ENCODE assay signal across 25 cellular contexts in genomic region chr13:52949044-52949443, GRCh38.
A peak's percentile ranks its signal among the peaks of the same experiment; 100 is the strongest.
DNase-seq lines count a peak whose midpoint lies in the region; TF ChIP-seq lines count a peak whose summit lies in the region.
"Had no signal": no experiment of that assay in that cellular context is flagged by ENCODE, and none has a peak within 500 bp of the region (broad histone marks: within the 10 kb centered on the region; RNA-seq: fewer than 3 reads in every experiment).

No MANE protein-coding gene starts in this region.

- no peaks in the 10 kb centered on the region for H3K23me2 ChIP-seq in H9 (ENCODE audit: insufficient read length, low read depth, low read length, poor library complexity, severe bottlenecking)

- H3K36me3 ChIP-seq in Karpas-422 (ENCODE audit: insufficient read depth, low read length): no peaks in the 10 kb centered on the region
- H3K36me3 ChIP-seq: HAP-1, SJCRH30 had no signal

- no peak overlapping the region for H3K4ac ChIP-seq in H9 (ENCODE audit: low read depth, low read length)

- no peak overlapping the region for H3T11ph ChIP-seq in H9 (ENCODE audit: low read length)

- H3K9me3 ChIP-seq in H9 (ENCODE audit: control insufficient read depth, low read depth, low read length) (no peaks in the 10 kb centered on the region), Karpas-422 (ENCODE audit: low read length) (no peaks in the 10 kb centered on the region)
- H3K9me3 ChIP-seq: A549, HAP-1, SJCRH30 had no signal

- H2BK120ac ChIP-seq in H9 (ENCODE audit: low read depth, low read length, poor library complexity, severe bottlenecking): no peak overlapping the region

- H3K56ac ChIP-seq in H9 (ENCODE audit: insufficient read length, low read depth, low read length): no peak overlapping the region

- H3K27me3 ChIP-seq in H9 (ENCODE audit: insufficient read depth, low read length): no peaks in the 10 kb centered on the region; the same call in 1 of the 2 replicates
- no peaks in the 10 kb centered on the region for H3K27me3 ChIP-seq in Karpas-422 (ENCODE audit: low read length)
- H3K27me3 ChIP-seq: SJCRH30 had no signal

- H3K27me3 Mint-ChIP-seq in H9 (ENCODE audit: low read depth) (peaks cover 15% of the 10 kb centered on the region), nephron progenitor cell (ENCODE audit: low read depth, poor library complexity) (peaks cover 5% of the 10 kb centered on the region)
- H3K27me3 Mint-ChIP-seq: CD4-positive, alpha-beta memory T cell; IgD-negative memory B cell had no signal

- no peak overlapping the region for H2AFZ ChIP-seq in H9 (ENCODE audit: low read length)
- no peak overlapping the region for H2AFZ ChIP-seq in Karpas-422 (ENCODE audit: low read length)
- H2AFZ ChIP-seq: GM23248, PC-9 had no signal

- 0 out of 3 replicates have a peak, but pooled peaks have one; percentile 15 for TF ChIP-seq CTCF in H9 (conservative IDR thresholded peaks at IDR 0.05)
- TF ChIP-seq CTCF in nephron progenitor cell (IDR thresholded peaks at IDR 0.05): no peak
- no peak for TF ChIP-seq CTCF in GM13977 (IDR thresholded peaks at IDR 0.05; ENCODE audit: extremely low read depth, insufficient read depth, missing control alignments)

- no peak overlapping the region for H2BK15ac ChIP-seq in H9 (ENCODE audit: low read depth, low read length)

- in situ Hi-C loops in GM13977 (cut with MboI; ENCODE audit: low pct_unique_long_range_greater_than_20kb, low sequenced_read_pairs, unreplicated experiment): no loop called here

- no peak overlapping the region for H3K27ac Mint-ChIP-seq in H9
- H3K27ac Mint-ChIP-seq in nephron progenitor cell: peak overlapping the region; percentile 34
- H3K27ac Mint-ChIP-seq: HFFc6, IgD-negative memory B cell had no signal

- H3K9me3 Mint-ChIP-seq in H9 (peaks cover 3% of the 10 kb centered on the region in 2 experiments; a peak in 2 of 5 replicates), nephron progenitor cell (peaks cover 12% of the 10 kb centered on the region)
- H3K9me3 Mint-ChIP-seq: IgD-negative memory B cell had no signal

- H3K4me3 ChIP-seq in Karpas-422 (ENCODE audit: low read length): no peak overlapping the region
- H3K4me3 ChIP-seq: A549, GM23248, HAP-1, PC-9, SJCRH30 had no signal

- no peaks in the 10 kb centered on the region for H3K79me1 ChIP-seq in H9 (ENCODE audit: insufficient read depth, low read depth, low read length, poor library complexity, severe bottlenecking)

- H3K4me2 ChIP-seq in H9 (ENCODE audit: insufficient read depth, insufficient read length, low read length) (no peak overlapping the region), Karpas-422 (ENCODE audit: low read depth, low read length, poor library complexity, severe bottlenecking) (no peak overlapping the region)
- H3K4me2 ChIP-seq: A549, KMS-11, PC-9 had no signal

- no peak overlapping the region for H3K27ac ChIP-seq in H9 (ENCODE audit: insufficient read length, low read depth, low read length)
- H3K27ac ChIP-seq in Karpas-422 (ENCODE audit: low read length): no peak overlapping the region
- H3K27ac ChIP-seq in cingulate gyrus (ENCODE audit: low read depth, low read length): peak overlapping the region; percentile 52
- H3K27ac ChIP-seq: A549, GM23248, KMS-11, PC-9, SJCRH30 had no signal

- no peak overlapping the region for H3K18ac ChIP-seq in H9 (ENCODE audit: insufficient read length, low read depth, low read length)

- H3K4me1 ChIP-seq in H9 (ENCODE audit: insufficient read depth, low read length): peaks cover 9% of the 10 kb centered on the region; the same call in 1 of the 2 replicates
- no peaks in the 10 kb centered on the region for H3K4me1 ChIP-seq in Karpas-422 (ENCODE audit: low read length)
- H3K4me1 ChIP-seq: A549, HAP-1, SJCRH30 had no signal

- H3K36me3 Mint-ChIP-seq in H9 (ENCODE audit: insufficient read depth in 1 of 3, low read depth in 3 of 3) (no peaks in the 10 kb centered on the region; a peak in 2 of 7 replicates), nephron progenitor cell (ENCODE audit: low read depth) (no peaks in the 10 kb centered on the region)
- H3K36me3 Mint-ChIP-seq: CD4-positive, alpha-beta memory T cell; IgD-negative memory B cell had no signal

- no peak overlapping the region for H4K5ac ChIP-seq in H9 (ENCODE audit: insufficient read length, low read depth, low read length)

- H3K79me2 ChIP-seq in H9 (ENCODE audit: insufficient read depth, low read length): no peaks in the 10 kb centered on the region
- H3K79me2 ChIP-seq in Karpas-422 (ENCODE audit: low read length): no peaks in the 10 kb centered on the region

- no peak overlapping the region for H3K23ac ChIP-seq in H9 (ENCODE audit: insufficient read length, low read depth, low read length)

- H4K20me1 ChIP-seq in H9 (ENCODE audit: control insufficient read depth, insufficient read depth, insufficient read length) (no peaks in the 10 kb centered on the region), Karpas-422 (ENCODE audit: insufficient read depth, low read depth, low read length) (no peaks in the 10 kb centered on the region)

- H2BK20ac ChIP-seq in H9 (ENCODE audit: low read depth, low read length, poor library complexity, severe bottlenecking): no peak overlapping the region

- H4K91ac ChIP-seq in H9 (ENCODE audit: insufficient read length, low read depth, low read length): no peak overlapping the region

- H2BK12ac ChIP-seq in H9 (ENCODE audit: insufficient read length, low read depth, low read length): no peak overlapping the region

- H2BK5ac ChIP-seq in H9 (ENCODE audit: insufficient read length, low read length): no peak overlapping the region

- H3K9ac ChIP-seq in H9 (ENCODE audit: extremely low read depth, insufficient read length, low read length) (no peak overlapping the region), Karpas-422 (ENCODE audit: low read length) (no peak overlapping the region)
- H3K9ac ChIP-seq: GM23248, KMS-11 had no signal

- no CpG with 5 or more reads among the region's 1 CpG for WGBS in H9 (ENCODE audit: extremely low coverage, insufficient read length, low lambda C conversion rate)

- no peak overlapping the region for H4K8ac ChIP-seq in H9 (replicated peaks; ENCODE audit: insufficient read length, low read depth, low read length)

- H2AK5ac ChIP-seq in H9 (ENCODE audit: insufficient read length, low read length): no peak overlapping the region

- DNase-seq in H9 (no peak), Karpas-422 (peak; percentile 53), nephron progenitor cell (no peak), HK-2 (ENCODE audit: unreplicated experiment) (no peak), GF-D8 (lab: John Stamatoyannopoulos, UW) (no peak), GM13977 (ENCODE audit: low spot score) (no peak)
- DNase-seq: AML-193; CD4-positive, alpha-beta memory T cell; COR-L47; DMS79 treated with DMSO at 0.1 percent for 48 hours; GM23248; HFFc6; NCI-H1105; NCI-H1436 treated with DMSO at 0.1 percent for 48 hours; NCI-H187 treated with DMSO at 0.1 percent for 48 hours; NCI-H524 treated with DMSO at 0.1 percent for 48 hours; NCI-H774; NK-92 treated with Interleukin-12 subunit alpha and Interleukin-12 subunit beta, amount 100 ng/mL, for 24 hours; PC-9 had no signal

- H3K4me3 Mint-ChIP-seq in H9 (no peak overlapping the region), nephron progenitor cell (no peak overlapping the region)
- H3K4me3 Mint-ChIP-seq: CD4-positive, alpha-beta memory T cell; HFFc6; IgD-negative memory B cell had no signal

- H3K9me2 ChIP-seq in Karpas-422 (replicated peaks; ENCODE audit: insufficient read depth, low read length): no peaks in the 10 kb centered on the region

- peaks cover 25 to 44% of the 10 kb centered on the region in 2 experiments for H3K4me1 Mint-ChIP-seq in H9
- H3K4me1 Mint-ChIP-seq in nephron progenitor cell: peaks cover 28% of the 10 kb centered on the region
- H3K4me1 Mint-ChIP-seq: CD4-positive, alpha-beta memory T cell had no signal

- H3K14ac ChIP-seq in H9 (ENCODE audit: insufficient read depth, low read length): no peak overlapping the region
